ENCODE assay signal across 8 cellular contexts in the genomic region with DNA sequence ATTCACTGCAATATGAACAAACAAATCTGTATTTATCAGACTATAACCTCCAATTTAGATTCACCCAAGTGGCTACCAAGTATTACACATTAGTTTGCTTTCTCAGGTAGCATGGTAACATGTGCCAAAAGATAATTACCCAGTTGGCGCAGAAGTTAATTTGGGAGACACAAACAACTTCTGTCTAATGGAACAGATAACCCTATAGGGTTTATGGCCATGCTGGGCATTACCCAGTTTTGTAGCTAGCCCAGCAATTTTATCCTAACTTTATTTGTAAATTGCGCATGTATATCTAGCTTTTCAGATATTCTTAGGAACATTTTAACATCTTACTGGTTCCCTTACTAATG. TPM values are rescaled to one million over a fixed set of nuclear protein-coding genes. Genes with fewer than 3 reads are reported as not detected.
DNase-seq lines count a peak whose midpoint lies in the region; ATAC-seq, FAIRE-seq and TF ChIP-seq lines count a peak whose summit lies in the region.
"Had no signal": no experiment of that assay in that cellular context is flagged by ENCODE, and none has a peak within 500 bp of the region (broad histone marks: within the 10 kb centered on the region; RNA-seq: fewer than 3 reads in every experiment).

No MANE protein-coding gene starts in this region.

- H3K27me3 ChIP-seq in stomach = no peaks in the 10 kb centered on the region

- in situ Hi-C loops in ACHN (cut with HindIII; ENCODE audit: low pct_ligation_motif_present, low pct_unique_long_range_greater_than_20kb, low sequenced_read_pairs) = no loop called here

- peaks cover 12% of the 10 kb centered on the region for H3K4me1 Mint-ChIP-seq in activated T-helper 2 cell treated with anti-CD3 and anti-CD28 coated beads, Interferon-gamma antibody, Interleukin-2, Interleukin-4, amounts not matched to agents 10 μg/mL and 5 μg/mL and 100 μg/mL, durations not matched to agents 14 hours and 24 hours and 36 hours (ENCODE audit: low read depth)

- peak; percentile 58 for FAIRE-seq in islet of Langerhans (lab: Jason Lieb, UNC)

- 2 to 20% (median 11%) methylated on average over 2 of the region's 2 CpGs for WGBS in stomach, 5 donors

- no peaks in the 10 kb centered on the region for H3K9me3 Mint-ChIP-seq in activated T-helper 2 cell treated with anti-CD3 and anti-CD28 coated beads, Interferon-gamma antibody, Interleukin-2, Interleukin-4, amounts not matched to agents 10 μg/mL and 5 μg/mL and 100 μg/mL, durations not matched to agents 14 hours and 24 hours and 36 hours

- peaks cover 21 to 36% (median 33%) of the 10 kb centered on the region in 4 donors for H3K4me1 ChIP-seq in stomach

- DNase-seq in HT-29 (ENCODE audit: low spot score) (peak; percentile 57), stomach (no peak), ACHN (no peak)
- no peak for DNase-seq in activated T-helper 2 cell treated with anti-CD3 and anti-CD28 coated beads, Interferon-gamma antibody, Interleukin-2, Interleukin-4, amounts not matched to agents 10 μg/mL and 5 μg/mL and 100 μg/mL, durations not matched to agents 14 hours and 24 hours and 36 hours (ENCODE audit: low spot score)
- DNase-seq in effector CD8-positive, alpha-beta T cell (lab: John Stamatoyannopoulos, UW) = no peak
- DNase-seq: NCI-H1417 had no signal

- H3K27me3 Mint-ChIP-seq in activated T-helper 2 cell treated with anti-CD3 and anti-CD28 coated beads, Interferon-gamma antibody, Interleukin-2, Interleukin-4, amounts not matched to agents 10 μg/mL and 5 μg/mL and 100 μg/mL, durations not matched to agents 14 hours and 24 hours and 36 hours (ENCODE audit: low read depth) = peaks cover 3% of the 10 kb centered on the region

- intact Hi-C loops in activated T-helper 2 cell treated with anti-CD3 and anti-CD28 coated beads, Interferon-gamma antibody, Interleukin-2, Interleukin-4, amounts not matched to agents 10 μg/mL and 5 μg/mL and 100 μg/mL, durations not matched to agents 14 hours and 24 hours and 36 hours (cut with micrococcal nuclease) = loop anchor here (1.0 kb wide), 1 partner anchor 11 kb away; no protein-coding TSS in a partner anchor
- intact Hi-C loops in stomach (cut with DNase I; ENCODE audit: low total_unique reads) = no loop called here

- H3K36me3 Mint-ChIP-seq in activated T-helper 2 cell treated with anti-CD3 and anti-CD28 coated beads, Interferon-gamma antibody, Interleukin-2, Interleukin-4, amounts not matched to agents 10 μg/mL and 5 μg/mL and 100 μg/mL, durations not matched to agents 14 hours and 24 hours and 36 hours (ENCODE audit: low read depth) = peaks cover 55% of the 10 kb centered on the region

- TF ChIP-seq POLR2A in stomach (IDR thresholded peaks at IDR 0.05) = no peak

- H3K36me3 ChIP-seq in stomach = peaks cover 14 to 36% (median 32%) of the 10 kb centered on the region in 4 donors

- peak overlapping the region; percentile 59 to 72 (median 63) for H3K4me3 ChIP-seq in stomach

- H3K4me3 Mint-ChIP-seq in activated T-helper 2 cell treated with anti-CD3 and anti-CD28 coated beads, Interferon-gamma antibody, Interleukin-2, Interleukin-4, amounts not matched to agents 10 μg/mL and 5 μg/mL and 100 μg/mL, durations not matched to agents 14 hours and 24 hours and 36 hours (ENCODE audit: low read depth) = peak overlapping the region; percentile 91

- ATAC-seq in GM21825 (IDR thresholded peaks at IDR 0.05; ENCODE audit: unreplicated experiment) = no peak

- H3K27ac ChIP-seq in stomach = peak overlapping the region in 4 of 5 donors; percentile 88 to 93 (median 91)

- H3K9me3 ChIP-seq in stomach = no peaks in the 10 kb centered on the region

- TF ChIP-seq CTCF in stomach (IDR thresholded peaks at IDR 0.05) = no peak

- TF ChIP-seq EP300 in stomach (IDR thresholded peaks at IDR 0.05) = no peak

- H3K27ac Mint-ChIP-seq in activated T-helper 2 cell treated with anti-CD3 and anti-CD28 coated beads, Interferon-gamma antibody, Interleukin-2, Interleukin-4, amounts not matched to agents 10 μg/mL and 5 μg/mL and 100 μg/mL, durations not matched to agents 14 hours and 24 hours and 36 hours = peak overlapping the region; percentile 97

RNA-seq across cellular contexts. Expression of gene RPL22L1, which starts 0.8 kb away (rescaled TPM):
- 18.6 and 36.1 TPM in 2 replicates for total RNA-seq in HT-29 (2014; rRNA removed; shearing (Covaris generic))
- total RNA-seq in activated T-helper 2 cell treated with anti-CD3 and anti-CD28 coated beads, Interferon-gamma antibody, Interleukin-2, Interleukin-4, amounts not matched to agents 10 μg/mL and 5 μg/mL and 100 μg/mL, durations not matched to agents 14 hours and 24 hours and 36 hours = 165 and 173 TPM in 2 replicates
- total RNA-seq in stomach = 10 to 100 TPM in 4 of 5 donors, not detected in 1; 22.2 to 57.8 (median 30.5) TPM
- polyA plus RNA-seq in stomach = 100 to 1,000 TPM; 124 to 162 (median 156) TPM

RNA-seq across cellular contexts. Expression of gene EIF5A2, which starts 39.2 kb away (rescaled TPM):
- 2.8 and 3.9 TPM in 2 replicates for total RNA-seq in HT-29 (2014; rRNA removed; shearing (Covaris generic))
- total RNA-seq in activated T-helper 2 cell treated with anti-CD3 and anti-CD28 coated beads, Interferon-gamma antibody, Interleukin-2, Interleukin-4, amounts not matched to agents 10 μg/mL and 5 μg/mL and 100 μg/mL, durations not matched to agents 14 hours and 24 hours and 36 hours = 9.8 and 10.8 TPM in 2 replicates
- 10 to 100 TPM in 1 of 5 donors, 1 to 10 TPM in 4; 2.9 to 27.2 (median 7.2) TPM for total RNA-seq in stomach
- 1 to 10 TPM; 1.5 to 5.4 (median 4.1) TPM for polyA plus RNA-seq in stomach
